In genomic region chr19:33381101-33381500, GRCh38 we compare ENCODE assay signal across 24 cellular contexts.
"Had no signal": no experiment of that assay in that cellular context is flagged by ENCODE, and none has a peak within 500 bp of the region (broad histone marks: within the 10 kb centered on the region; RNA-seq: fewer than 3 reads in every experiment).

No MANE protein-coding gene starts in this region.

- H3K27ac Mint-ChIP-seq: activated B cell treated with CpG ODN at 0.5 μM for 24 hours; activated CD4-positive, alpha-beta memory T cell treated with anti-CD3 and anti-CD28 coated beads, Interleukin-2, amount 10 ng/mL, durations not matched to agents 7 days and 5 days; activated naive CD8-positive, alpha-beta T cell; mesothelial cell of epicardium; nephron had no signal

- H3K4me3 ChIP-seq: cardiac muscle cell, dorsolateral prefrontal cortex, lung, tibial artery had no signal

- H3K27me3 ChIP-seq: cardiac muscle cell, dorsolateral prefrontal cortex, tibial artery had no signal

- H3K4me1 Mint-ChIP-seq: mesothelial cell of epicardium had no signal

- FAIRE-seq: keratinocyte, urothelium cell line had no signal

- H3K9me3 Mint-ChIP-seq: activated B cell treated with CpG ODN at 0.5 μM for 24 hours; activated CD4-positive, alpha-beta memory T cell treated with anti-CD3 and anti-CD28 coated beads, Interleukin-2, amount 10 ng/mL, durations not matched to agents 7 days and 5 days; activated T-cell treated with anti-CD3 and anti-CD28 coated beads, Interleukin-2, amount 50 U/mL, for 4 hours; mesothelial cell of epicardium; nephron had no signal

- H3K9ac ChIP-seq: parathyroid adenoma had no signal

- ATAC-seq: activated T-cell treated with anti-CD3 and anti-CD28 coated beads, Interleukin-2, amount 50 U/mL, for 4 hours had no signal

- H3K27ac ChIP-seq: cardiac muscle cell, dorsolateral prefrontal cortex, parathyroid adenoma, tibial artery had no signal

- H3K27me3 Mint-ChIP-seq: activated B cell treated with CpG ODN at 0.5 μM for 24 hours; activated CD4-positive, alpha-beta memory T cell treated with anti-CD3 and anti-CD28 coated beads, Interleukin-2, amount 10 ng/mL, durations not matched to agents 7 days and 5 days; activated naive CD8-positive, alpha-beta T cell had no signal

- H2AFZ ChIP-seq: parathyroid adenoma had no signal

- H3K9me3 ChIP-seq: tibial artery had no signal

- H3K4me1 ChIP-seq: parathyroid adenoma had no signal

- H3K4me3 Mint-ChIP-seq: activated B cell treated with CpG ODN at 0.5 μM for 24 hours; activated CD4-positive, alpha-beta memory T cell treated with anti-CD3 and anti-CD28 coated beads, Interleukin-2, amount 10 ng/mL, durations not matched to agents 7 days and 5 days; activated naive CD8-positive, alpha-beta T cell; activated T-cell treated with anti-CD3 and anti-CD28 coated beads, Interleukin-2, amount 50 U/mL, for 4 hours; mesothelial cell of epicardium; nephron had no signal

- DNase-seq: activated B cell treated with CpG ODN at 0.5 μM for 24 hours; activated CD4-positive, alpha-beta memory T cell treated with anti-CD3 and anti-CD28 coated beads, Interleukin-2, amount 10 ng/mL, durations not matched to agents 7 days and 5 days; activated CD4-positive, alpha-beta T cell treated with anti-CD3 and anti-CD28 coated beads for 48 hours; activated gamma-delta T cell; activated T-cell treated with anti-CD3 and anti-CD28 coated beads, Interleukin-2, amount 50 U/mL, for 4 hours; amygdala; dorsolateral prefrontal cortex; erythroblast; foreskin melanocyte; stimulated activated CD4-positive, alpha-beta T cell treated with anti-CD3 and anti-CD28 coated beads, Interleukin-12 subunit alpha, Interleukin-12 subunit beta, amount 100 ng/mL, for 4 hours; stimulated activated CD4-positive, alpha-beta T cell treated with anti-CD3 and anti-CD28 coated beads, Interleukin-1b, Interleukin-23, amount 100 ng/mL, for 48 hours; stimulated activated CD8-positive, alpha-beta memory T cell treated with anti-CD3 and anti-CD28 coated beads, Interleukin-4, amount 100 ng/mL, for 48 hours; stimulated activated naive CD4-positive, alpha-beta T cell treated with Interleukin-2 at 50 U/mL for 16 hours; substantia nigra; T-helper 2 cell; tibial artery had no signal
